In genomic region chr2:12761109-12761508, GRCh38 we compare ENCODE assay signal across 24 cellular contexts.
"Had no signal": no experiment of that assay in that cellular context is flagged by ENCODE, and none has a peak within 500 bp of the region (broad histone marks: within the 10 kb centered on the region; RNA-seq: fewer than 3 reads in every experiment).

No MANE protein-coding gene starts in this region.

- H3K4me3 Mint-ChIP-seq: nephron progenitor cell; stimulated activated memory B cell treated with anti-CD40 and anti-IgM and Interleukin-4, amounts not matched to agents 10 μg/mL and 1 μg/mL and 100 μg/mL, for 72 hours; stimulated activated naive CD8-positive, alpha-beta T cell treated with anti-CD3 and anti-CD28 coated beads, Interleukin-15, Interleukin-2, amounts not matched to agents 100 ng/mL and 50 ng/mL, for 24 hours had no signal

- H3K9me3 ChIP-seq: esophagus muscularis mucosa, gastrocnemius medialis, psoas muscle, right lobe of liver, testis had no signal

- H3K27me3 Mint-ChIP-seq: stimulated activated memory B cell treated with anti-CD40 and anti-IgM and Interleukin-4, amounts not matched to agents 10 μg/mL and 1 μg/mL and 100 μg/mL, for 72 hours had no signal

- H3K36me3 ChIP-seq: esophagus muscularis mucosa, gastrocnemius medialis, heart right ventricle, right lobe of liver, spleen, tibial nerve had no signal

- H3K4me1 ChIP-seq: psoas muscle, right lobe of liver, spleen, testis had no signal

- DNase-seq: cortex of kidney; effector memory CD4-positive, alpha-beta T cell; gastrocnemius medialis; heart right ventricle; hypothalamus; mammary epithelial cell; nephron progenitor cell; psoas muscle; retina; right lobe of liver; spleen; stimulated activated CD4-positive, alpha-beta T cell treated with anti-CD3 and anti-CD28 coated beads, Interleukin-15, amount 100 ng/mL, for 24 hours; stimulated activated CD4-positive, alpha-beta T cell treated with anti-CD3 and anti-CD28 coated beads, Interleukin-1b, Interleukin-23, amount 100 ng/mL, for 48 hours; stimulated activated CD4-positive, alpha-beta T cell treated with anti-CD3 and anti-CD28 coated beads, Interleukin-4, amount 100 ng/mL, for 24 hours; testis had no signal

- H3K36me3 Mint-ChIP-seq: naive thymus-derived CD4-positive, alpha-beta T cell; stimulated activated memory B cell treated with anti-CD40 and anti-IgM and Interleukin-4, amounts not matched to agents 10 μg/mL and 1 μg/mL and 100 μg/mL, for 72 hours had no signal

- FAIRE-seq: endometrium, islet of Langerhans had no signal

- H3K4me1 Mint-ChIP-seq: stimulated activated memory B cell treated with anti-CD40 and anti-IgM and Interleukin-4, amounts not matched to agents 10 μg/mL and 1 μg/mL and 100 μg/mL, for 72 hours had no signal

- H3K27me3 ChIP-seq: esophagus muscularis mucosa, gastrocnemius medialis, heart right ventricle, right lobe of liver, spleen, testis, tibial nerve had no signal

- H3K4me3 ChIP-seq: esophagus muscularis mucosa, gastrocnemius medialis, heart right ventricle, psoas muscle, right lobe of liver, spleen, testis, tibial nerve had no signal

- H3K27ac ChIP-seq: epithelial cell of prostate, esophagus muscularis mucosa, gastrocnemius medialis, heart right ventricle, psoas muscle, right lobe of liver, spleen, testis, tibial nerve had no signal

- H3K9me3 Mint-ChIP-seq: nephron progenitor cell had no signal

- H3K27ac Mint-ChIP-seq: naive thymus-derived CD4-positive, alpha-beta T cell; nephron progenitor cell; stimulated activated memory B cell treated with anti-CD40 and anti-IgM and Interleukin-4, amounts not matched to agents 10 μg/mL and 1 μg/mL and 100 μg/mL, for 72 hours; stimulated activated naive CD8-positive, alpha-beta T cell treated with anti-CD3 and anti-CD28 coated beads, Interleukin-15, Interleukin-2, amounts not matched to agents 100 ng/mL and 50 ng/mL, for 24 hours had no signal

- ATAC-seq: gastrocnemius medialis; heart right ventricle; left lobe of liver; naive thymus-derived CD4-positive, alpha-beta T cell; psoas muscle; right lobe of liver; stimulated activated memory B cell treated with anti-CD40 and anti-IgM and Interleukin-4, amounts not matched to agents 10 μg/mL and 1 μg/mL and 100 μg/mL, for 72 hours had no signal
